In genomic region chr11:74310857-74311256, GRCh38 we compare ENCODE assay signal across 9 cellular contexts. TPM values are rescaled to one million over a fixed set of nuclear protein-coding genes. Genes with fewer than 3 reads are reported as not detected.
DNase-seq lines count a peak whose midpoint lies in the region; ATAC-seq and TF ChIP-seq lines count a peak whose summit lies in the region.
"Had no signal": no experiment of that assay in that cellular context is flagged by ENCODE, and none has a peak within 500 bp of the region (broad histone marks: within the 10 kb centered on the region; RNA-seq: fewer than 3 reads in every experiment).

No MANE protein-coding gene starts in this region.

- H3K27me3 ChIP-seq in BE2C: peaks cover 8% of the 10 kb centered on the region
- peaks cover 12% of the 10 kb centered on the region; the same call in 1 of the 2 replicates for H3K27me3 ChIP-seq in Panc1 (ENCODE audit: control insufficient read depth, insufficient read depth, low read length)
- no peaks in the 10 kb centered on the region for H3K27me3 ChIP-seq in fibroblast of lung (ENCODE audit: control insufficient read depth, insufficient read depth, low read length)
- peaks cover 0 to 75% (median 22%) of the 10 kb centered on the region in 3 experiments for H3K27me3 ChIP-seq in neuronal stem cell (ENCODE audit: control insufficient read depth in 3 of 3, insufficient read depth in 3 of 3, low read depth in 1 of 3, low read length in 3 of 3)

- H3K4ac ChIP-seq in neuronal stem cell (ENCODE audit: low read length): no peak overlapping the region

- intact Hi-C loops in Panc1 (cut with micrococcal nuclease; ENCODE audit: unreplicated experiment): no loop called here

- H4K8ac ChIP-seq in neuronal stem cell (ENCODE audit: low read depth, low read length): peak overlapping the region; percentile 30

- in situ Hi-C loops in Panc1 (cut with HindIII; ENCODE audit: low pct_unique_long_range_greater_than_20kb, low sequenced_read_pairs): no loop called here

- H4K91ac ChIP-seq in neuronal stem cell (ENCODE audit: low read depth, low read length, poor library complexity): no peak overlapping the region

- DNase-seq in BE2C: no peak
- no peak for DNase-seq in Panc1 (ENCODE audit: low read depth, low spot score)
- no peak for DNase-seq in fibroblast of lung (ENCODE audit: low read depth in 2 of 2)
- DNase-seq in neuronal stem cell (ENCODE audit: low spot score): no peak
- DNase-seq in activated gamma-delta T cell (lab: John Stamatoyannopoulos, UW): no peak
- no peak for DNase-seq in NCI-H748 treated with DMSO at 0.1 percent for 48 hours (lab: John Stamatoyannopoulos, UW)
- DNase-seq: NCI-H1436 treated with DMSO at 0.1 percent for 48 hours had no signal

- H3K14ac ChIP-seq in neuronal stem cell (ENCODE audit: low read length): no peak overlapping the region

- H3K4me1 ChIP-seq in BE2C (0 out of 2 replicates have a peak, but pooled peaks cover 2% of the 10 kb centered on the region), Panc1 (ENCODE audit: control insufficient read depth, insufficient read depth, low read length) (peaks cover 2% of the 10 kb centered on the region; the same call in 1 of the 2 replicates), fibroblast of lung (ENCODE audit: control insufficient read depth, extremely low read depth, insufficient read depth, low read length) (peaks cover 6% of the 10 kb centered on the region), neuronal stem cell (ENCODE audit: control insufficient read depth in 2 of 2, insufficient read depth in 1 of 2, low read depth in 1 of 2, low read length in 2 of 2) (peaks cover 0 to 5% of the 10 kb centered on the region in 2 donors)

- H3K9me3 ChIP-seq in BE2C (no peaks in the 10 kb centered on the region; the same call in 1 of the 2 replicates), Panc1 (ENCODE audit: control insufficient read depth, insufficient read depth, low read depth, low read length) (no peaks in the 10 kb centered on the region; the same call in 1 of the 2 replicates), fibroblast of lung (ENCODE audit: control insufficient read depth, insufficient read depth, low read depth, low read length) (no peaks in the 10 kb centered on the region), neuronal stem cell (replicated peaks in 1 of 2; ENCODE audit: control insufficient read depth in 2 of 2, insufficient read depth in 1 of 2, low read depth in 1 of 2, low read length in 2 of 2) (peaks cover 2 to 10% of the 10 kb centered on the region in 2 donors)

- peak overlapping the region; percentile 2 for H2AK5ac ChIP-seq in neuronal stem cell (ENCODE audit: low read depth, low read length)

- no peak overlapping the region for H3K9ac ChIP-seq in fibroblast of lung (ENCODE audit: insufficient read depth, low read length)
- peak overlapping the region; percentile 38 for H3K9ac ChIP-seq in neuronal stem cell (ENCODE audit: low read depth, low read length, poor library complexity)

- no peaks in the 10 kb centered on the region for H4K20me1 ChIP-seq in fibroblast of lung (ENCODE audit: control insufficient read depth, extremely low read depth, insufficient read depth, low read length)

- no CpG with 5 or more reads among the region's 11 CpGs for WGBS in neuronal stem cell (ENCODE audit: extremely low coverage in 2 of 2, insufficient read length in 2 of 2, insufficient replicate concordance in 1 of 2), 2 donors

- CTCF ChIA-PET in Panc1 (lab: Charles Lee): no interaction called here

- no peak overlapping the region for H2BK120ac ChIP-seq in neuronal stem cell (ENCODE audit: low read depth, low read length)

- peak; percentile 25; the same call in 1 of the 2 replicates for ATAC-seq in Panc1
- no peak for ATAC-seq in GM18858 (IDR thresholded peaks at IDR 0.05; ENCODE audit: unreplicated experiment)
- ATAC-seq in GM19351 (IDR thresholded peaks at IDR 0.05; ENCODE audit: unreplicated experiment): no peak

- H3K79me1 ChIP-seq in neuronal stem cell (ENCODE audit: low read depth, low read length): no peaks in the 10 kb centered on the region

- no peak overlapping the region for H3K27ac ChIP-seq in Panc1 (ENCODE audit: low read length)
- no peak overlapping the region for H3K27ac ChIP-seq in fibroblast of lung (ENCODE audit: insufficient read depth, low read length)
- H3K27ac ChIP-seq in neuronal stem cell (replicated peaks; ENCODE audit: low read length): no peak overlapping the region

- no peak for TF ChIP-seq CTCF in BE2C (IDR thresholded peaks at IDR 0.05; ENCODE audit: low read depth, low read length)
- no peak for TF ChIP-seq CTCF in Panc1 (IDR thresholded peaks at IDR 0.05)
- TF ChIP-seq CTCF in fibroblast of lung (conservative IDR thresholded peaks at IDR 0.05 in 1 of 2, IDR thresholded peaks at IDR 0.05 in 1 of 2; ENCODE audit: low read depth in 1 of 2, low read length in 2 of 2): no peak

- POLR2A ChIA-PET in Panc1 (lab: Charles Lee): no interaction called here

- BruUV-seq in Panc1 (replicated peaks; lab: Mats Ljungman, UMichigan): no TSS peak

- H2BK5ac ChIP-seq in neuronal stem cell (ENCODE audit: low read length): no peak overlapping the region

- peak overlapping the region; percentile 77 for H3K4me2 ChIP-seq in fibroblast of lung (ENCODE audit: extremely low read depth, insufficient read depth, low read length)
- peak overlapping the region; percentile 79 for H3K4me2 ChIP-seq in neuronal stem cell (ENCODE audit: insufficient read depth, low read length, poor library complexity, severe bottlenecking)

- H3K18ac ChIP-seq in neuronal stem cell (ENCODE audit: low read length): peak overlapping the region; percentile 31

- H3K4me3 ChIP-seq in BE2C (ENCODE audit: low read depth, low read length) (peak overlapping the region; percentile 47), Panc1 (ENCODE audit: low read depth in 2 of 2, low read length in 2 of 2) (peak overlapping the region; percentile 50 to 55), fibroblast of lung (replicated peaks in 1 of 4; ENCODE audit: control extremely low read depth in 1 of 4, insufficient read depth in 1 of 4, low read depth in 3 of 4, low read length in 4 of 4) (peak overlapping the region; percentile 28 to 61 (median 56)), neuronal stem cell (ENCODE audit: low read length in 2 of 2) (peak overlapping the region; percentile 27 to 76)

- no peak overlapping the region for H2BK15ac ChIP-seq in neuronal stem cell (ENCODE audit: low read length)

- no peaks in the 10 kb centered on the region for H3K36me3 ChIP-seq in BE2C
- H3K36me3 ChIP-seq in Panc1 (ENCODE audit: control insufficient read depth, insufficient read depth, low read length): no peaks in the 10 kb centered on the region
- no peaks in the 10 kb centered on the region for H3K36me3 ChIP-seq in fibroblast of lung (ENCODE audit: control insufficient read depth, insufficient read depth, low read length)
- H3K36me3 ChIP-seq in neuronal stem cell (replicated peaks in 1 of 2; ENCODE audit: control insufficient read depth in 2 of 2, insufficient read depth in 2 of 2, low read length in 2 of 2): no peaks in the 10 kb centered on the region

- H2AFZ ChIP-seq in fibroblast of lung (ENCODE audit: low read length) (no peak overlapping the region), neuronal stem cell (ENCODE audit: low read length) (peak overlapping the region; percentile 88)

- H2BK12ac ChIP-seq in neuronal stem cell (ENCODE audit: low read length): no peak overlapping the region

- H3K79me2 ChIP-seq in fibroblast of lung (ENCODE audit: control insufficient read depth, insufficient read depth, low read length): no peaks in the 10 kb centered on the region

- H3K23ac ChIP-seq in neuronal stem cell (ENCODE audit: low read depth, low read length, poor library complexity): peak overlapping the region; percentile 38

RNA-seq across cellular contexts. Expression of gene P4HA3, which starts 0.6 kb away (rescaled TPM):
- polyA plus RNA-seq in BE2C (2012; ENCODE audit: insufficient read depth, insufficient read length, low read depth): not detected
- total RNA-seq in Panc1 (2021; ENCODE audit: unreplicated experiment): 1.3 TPM
- 1.8 TPM for polyA plus RNA-seq in Panc1 (2012; ENCODE audit: insufficient read length)
- 4.1 and 5.1 TPM in 2 replicates for total RNA-seq in fibroblast of lung
- polyA plus RNA-seq in fibroblast of lung: 2.2 and 3.1 TPM in 2 replicates
- polyA plus RNA-seq in fibroblast of lung (2012): 1.8 and 2.6 TPM in 2 replicates
- polyA minus RNA-seq in fibroblast of lung (ENCODE audit: low replicate concordance): 1.9 TPM in 1 of 2 replicates, not detected in the other
- 0.06 TPM for polyA plus RNA-seq in neuronal stem cell (2013, experiment 1 of 2)
- 0.03 TPM for polyA plus RNA-seq in neuronal stem cell (2013, experiment 2 of 2)
